In genomic region chr6:33425668-33426577, GRCh38 we compare ENCODE assay signal across 1 cellular context.
A peak's percentile ranks its signal among the peaks of the same experiment; 100 is the strongest.
TF ChIP-seq lines count a peak whose summit lies in the region.

No MANE protein-coding gene starts in this region.

TF ChIP-seq in H1, 55 proteins besides CTCF, POLR2A, EP300 and RAD21:
- TF ChIP-seq CBX8 (IDR thresholded peaks at IDR 0.05; ENCODE audit: borderline replicate concordance, low read depth, low read length) (no peak), JUN (IDR thresholded peaks at IDR 0.05; ENCODE audit: low read depth, low read length) (no peak), RFX5 (IDR thresholded peaks at IDR 0.05; ENCODE audit: borderline replicate concordance, low read depth, low read length) (no peak), CHD1 (IDR thresholded peaks at IDR 0.05; ENCODE audit: low read depth, low read length) (no peak), POU5F1 (IDR thresholded peaks at IDR 0.05; ENCODE audit: low read depth, low read length) (no peak), TAF1 (IDR thresholded peaks at IDR 0.05; ENCODE audit: low read depth, low read length) (0 out of 2 replicates have a peak, but pooled peaks have one; percentile 45), EGR1 (IDR thresholded peaks at IDR 0.05; ENCODE audit: borderline replicate concordance, low read depth, low read length) (no peak; the same call in 1 of the 2 replicates), ASH2L (IDR thresholded peaks at IDR 0.05; ENCODE audit: low read length) (no peak), CEBPB (IDR thresholded peaks at IDR 0.05; ENCODE audit: low read depth, low read length) (no peak), SUZ12 (IDR thresholded peaks at IDR 0.05; ENCODE audit: low read length) (no peak), CTBP2 (IDR thresholded peaks at IDR 0.05; ENCODE audit: borderline replicate concordance, insufficient read depth, insufficient read length, low read length) (no peak), RXRA (IDR thresholded peaks at IDR 0.05; ENCODE audit: insufficient read depth, low read depth, low read length) (no peak), CBX5 (IDR thresholded peaks at IDR 0.05; ENCODE audit: low read depth, low read length) (no peak), HDAC2 (IDR thresholded peaks at IDR 0.05; ENCODE audit: borderline replicate concordance in 1 of 2, low read depth in 2 of 2, low read length in 2 of 2) (no peak), HDAC6 (IDR thresholded peaks at IDR 0.05; ENCODE audit: low read depth, low read length) (no peak), KDM4A (IDR thresholded peaks at IDR 0.05; ENCODE audit: low read depth, low read length, severe bottlenecking) (peak; percentile 46), TAF7 (optimal IDR thresholded peaks at IDR 0.05; ENCODE audit: borderline replicate concordance, low read depth, low read length) (no peak), SAP30 (IDR thresholded peaks at IDR 0.05; ENCODE audit: insufficient read depth, insufficient replicate concordance, low read length) (no peak), BCL11A (IDR thresholded peaks at IDR 0.05; ENCODE audit: low read depth in 2 of 2, low read length in 2 of 2) (no peak), TCF12 (IDR thresholded peaks at IDR 0.05; ENCODE audit: low read depth, low read length) (no peak), KDM5A (IDR thresholded peaks at IDR 0.05; ENCODE audit: low read length) (no peak), ATF2 (IDR thresholded peaks at IDR 0.05; ENCODE audit: low read length) (no peak), SIN3A (conservative IDR thresholded peaks at IDR 0.05 in 1 of 2, IDR thresholded peaks at IDR 0.05 in 1 of 2; ENCODE audit: low read depth in 1 of 2, low read length in 2 of 2) (peak in 1 of 2 experiments; percentile 71; a peak in 1 of 4 replicates), BACH1 (IDR thresholded peaks at IDR 0.05; ENCODE audit: low read length) (peak; percentile 28; the same call in 1 of the 2 replicates), BRCA1 (IDR thresholded peaks at IDR 0.05; ENCODE audit: low read depth, low read length) (no peak), POLR2AphosphoS5 (IDR thresholded peaks at IDR 0.05; ENCODE audit: low read depth, low read length) (peak; percentile 46), CHD2 (IDR thresholded peaks at IDR 0.05; ENCODE audit: low read length) (no peak)
- TF ChIP-seq, protein P1, sequence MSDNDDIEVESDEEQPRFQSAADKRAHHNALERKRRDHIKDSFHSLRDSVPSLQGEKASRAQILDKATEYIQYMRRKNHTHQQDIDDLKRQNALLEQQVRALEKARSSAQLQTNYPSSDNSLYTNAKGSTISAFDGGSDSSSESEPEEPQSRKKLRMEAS (IDR thresholded peaks at IDR 0.05), result peak; percentile 85
- TF ChIP-seq, protein P2, sequence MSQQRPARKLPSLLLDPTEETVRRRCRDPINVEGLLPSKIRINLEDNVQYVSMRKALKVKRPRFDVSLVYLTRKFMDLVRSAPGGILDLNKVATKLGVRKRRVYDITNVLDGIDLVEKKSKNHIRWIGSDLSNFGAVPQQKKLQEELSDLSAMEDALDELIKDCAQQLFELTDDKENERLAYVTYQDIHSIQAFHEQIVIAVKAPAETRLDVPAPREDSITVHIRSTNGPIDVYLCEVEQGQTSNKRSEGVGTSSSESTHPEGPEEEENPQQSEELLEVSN (IDR thresholded peaks at IDR 0.05), result no peak
- TF ChIP-seq, protein P3, sequence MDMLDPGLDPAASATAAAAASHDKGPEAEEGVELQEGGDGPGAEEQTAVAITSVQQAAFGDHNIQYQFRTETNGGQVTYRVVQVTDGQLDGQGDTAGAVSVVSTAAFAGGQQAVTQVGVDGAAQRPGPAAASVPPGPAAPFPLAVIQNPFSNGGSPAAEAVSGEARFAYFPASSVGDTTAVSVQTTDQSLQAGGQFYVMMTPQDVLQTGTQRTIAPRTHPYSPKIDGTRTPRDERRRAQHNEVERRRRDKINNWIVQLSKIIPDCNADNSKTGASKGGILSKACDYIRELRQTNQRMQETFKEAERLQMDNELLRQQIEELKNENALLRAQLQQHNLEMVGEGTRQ (IDR thresholded peaks at IDR 0.05; ENCODE audit: low read length), result no peak
